ENCODE assay signal across 15 cellular contexts in the genomic region with DNA sequence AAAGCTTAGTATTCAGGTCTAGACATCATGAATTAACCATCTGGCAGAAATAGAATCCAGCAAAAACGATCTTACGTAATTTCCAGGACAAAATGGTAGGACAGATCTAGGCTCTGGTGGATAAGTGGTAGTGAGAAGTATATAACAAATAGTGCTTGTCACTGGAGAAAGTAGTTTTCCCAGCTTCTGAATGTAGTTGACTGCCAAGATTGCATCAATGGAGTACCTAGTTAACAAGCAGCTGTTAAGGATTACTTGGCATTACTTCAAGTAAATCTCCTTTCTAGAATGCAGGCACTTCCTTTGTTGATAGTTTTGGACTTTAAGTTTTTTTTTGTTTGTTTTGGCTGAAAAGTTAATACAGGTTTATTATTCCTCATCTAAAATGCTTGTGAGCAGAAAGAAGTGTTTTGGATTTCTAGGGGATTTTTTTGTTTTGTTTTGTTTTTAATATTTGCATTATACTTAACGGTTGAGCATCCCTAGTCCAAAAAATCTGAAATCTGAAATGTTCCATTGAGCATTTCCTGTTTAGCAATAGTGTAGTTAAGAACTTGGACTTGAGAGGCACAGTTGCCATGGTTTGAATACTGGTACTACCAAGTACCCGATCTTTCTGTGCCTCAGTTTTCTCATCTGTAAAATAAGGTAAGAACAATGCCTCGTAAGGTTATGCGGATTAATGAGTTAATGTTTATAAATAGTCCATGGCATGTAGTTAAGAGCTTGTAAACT. TPM values are rescaled to one million over a fixed set of nuclear protein-coding genes. Genes with fewer than 3 reads are reported as not detected.
A peak's percentile ranks its signal among the peaks of the same experiment; 100 is the strongest.
DNase-seq lines count a peak whose midpoint lies in the region; ATAC-seq and TF ChIP-seq lines count a peak whose summit lies in the region.
"Had no signal": no experiment of that assay in that cellular context is flagged by ENCODE, and none has a peak within 500 bp of the region (broad histone marks: within the 10 kb centered on the region; RNA-seq: fewer than 3 reads in every experiment).

No MANE protein-coding gene starts in this region.

- H3K36me3 ChIP-seq in SK-N-SH (replicated peaks in 1 of 2; ENCODE audit: control insufficient read depth in 1 of 2, insufficient read depth in 2 of 2, low read length in 1 of 2) (peaks cover 7 to 26% of the 10 kb centered on the region in 2 experiments), adipocyte (ENCODE audit: control insufficient read depth, insufficient read depth, low read length, severe bottlenecking) (peaks cover 27% of the 10 kb centered on the region), hepatocyte (replicated peaks; ENCODE audit: insufficient read depth, low read depth) (no peaks in the 10 kb centered on the region)

- H3F3A ChIP-seq in SK-N-SH (replicated peaks; ENCODE audit: insufficient read depth), result peaks cover 23% of the 10 kb centered on the region

- H3K9ac ChIP-seq in SK-N-SH (no peak overlapping the region), adipocyte (ENCODE audit: low read length) (no peak overlapping the region)

- 86% methylated on average over 6 of the region's 6 CpGs for WGBS in SK-N-SH (ENCODE audit: low lambda C conversion rate)
- 68% methylated on average over 6 of the region's 6 CpGs for WGBS in hepatocyte (ENCODE audit: low lambda C conversion rate, missing lambda C conversion rate)

- H3K27ac ChIP-seq in SK-N-SH (ENCODE audit: low read depth in 2 of 2, low read length in 1 of 2) (no peak overlapping the region), hepatocyte (no peak overlapping the region)

- DNase-seq in SK-N-SH (no peak), adipocyte (ENCODE audit: low read depth) (peak; percentile 25), hepatocyte (ENCODE audit: low spot score) (peak; percentile 9), superior temporal gyrus (ENCODE audit: extremely low spot score) (peak; percentile 28), DMS153 (lab: John Stamatoyannopoulos, UW) (no peak), middle frontal gyrus (ENCODE audit: extremely low spot score, low spot score) (no peak), HuH-7.5 (ENCODE audit: low spot score) (no peak)
- DNase-seq: ACHN, cortex of kidney, DND-41, left cardiac atrium, SIG-M5 had no signal

- TF ChIP-seq CTCF in SK-N-SH (IDR thresholded peaks at IDR 0.05) (no peak), hepatocyte (IDR thresholded peaks at IDR 0.05; ENCODE audit: poor library complexity) (no peak)

- no peak overlapping the region for H3K4me3 ChIP-seq in SK-N-SH (ENCODE audit: low read depth in 2 of 2, low read length in 1 of 2)
- H3K4me3 ChIP-seq in adipocyte (ENCODE audit: low read length), result no peak overlapping the region
- no peak overlapping the region for H3K4me3 ChIP-seq in hepatocyte
- H3K4me3 ChIP-seq: GM23338 had no signal

- CTCF ChIA-PET in SK-N-SH (lab: Yijun Ruan, JAX), result interaction anchor here (1.7 to 2.0 kb wide), 2 partner anchors 19 to 20 kb away, joined by 4 to 5 read pairs; no protein-coding TSS in a partner anchor

- no peak for ATAC-seq in SK-N-SH treated with all-trans-retinoic acid at 6 μM for 48 hours
- ATAC-seq: activated naive CD4-positive, alpha-beta T cell treated with anti-CD3 and anti-CD28 coated beads, Interleukin-2, amount 50 U/mL, for 72 hours; GM23338 had no signal

- H2AFZ ChIP-seq in SK-N-SH (ENCODE audit: low read depth) (no peak overlapping the region), hepatocyte (no peak overlapping the region)
- H2AFZ ChIP-seq: GM23338 had no signal

- peaks cover 2 to 29% of the 10 kb centered on the region in 2 experiments; a peak in 3 of 4 replicates for H3K4me1 ChIP-seq in SK-N-SH (ENCODE audit: control insufficient read depth in 1 of 2, insufficient read depth in 2 of 2, low read depth in 1 of 2, low read length in 1 of 2)
- H3K4me1 ChIP-seq in adipocyte (ENCODE audit: control insufficient read depth, insufficient read depth, low read length), result peaks cover 6% of the 10 kb centered on the region
- H3K4me1 ChIP-seq in hepatocyte (ENCODE audit: insufficient read depth), result no peaks in the 10 kb centered on the region

- no peak for TF ChIP-seq RAD21 in SK-N-SH (IDR thresholded peaks at IDR 0.05; ENCODE audit: low read length)

- H3K79me2 ChIP-seq in SK-N-SH (ENCODE audit: insufficient read depth) (peaks cover 24% of the 10 kb centered on the region), hepatocyte (peaks cover 24% of the 10 kb centered on the region)

- H3K27me3 ChIP-seq in SK-N-SH (ENCODE audit: insufficient read depth), result no peaks in the 10 kb centered on the region
- H3K27me3 ChIP-seq in adipocyte (replicated peaks; ENCODE audit: control insufficient read depth, insufficient read depth, low read length), result no peaks in the 10 kb centered on the region
- H3K27me3 ChIP-seq in hepatocyte, result no peaks in the 10 kb centered on the region

- no peak for TF ChIP-seq EP300 in SK-N-SH (IDR thresholded peaks at IDR 0.05; ENCODE audit: borderline replicate concordance in 1 of 2, low read depth in 1 of 2, low read length in 1 of 2)

- POLR2A ChIA-PET in SK-N-SH (lab: Yijun Ruan, JAX), result no interaction called here

- H3K4me2 ChIP-seq in SK-N-SH, result no peak overlapping the region
- no peak overlapping the region for H3K4me2 ChIP-seq in hepatocyte
- H3K4me2 ChIP-seq: GM23338 had no signal

- H3K9me3 ChIP-seq in SK-N-SH (no peaks in the 10 kb centered on the region), adipocyte (ENCODE audit: control insufficient read depth, low read length) (no peaks in the 10 kb centered on the region), hepatocyte (ENCODE audit: low read depth) (no peaks in the 10 kb centered on the region)

- H4K20me1 ChIP-seq in SK-N-SH (ENCODE audit: insufficient read depth) (0 out of 2 replicates have a peak, but pooled peaks cover 5% of the 10 kb centered on the region), hepatocyte (ENCODE audit: insufficient read depth, poor library complexity, severe bottlenecking) (peaks cover 6% of the 10 kb centered on the region)

- H3K9me2 ChIP-seq in SK-N-SH (no peaks in the 10 kb centered on the region), hepatocyte (replicated peaks; ENCODE audit: insufficient read depth) (no peaks in the 10 kb centered on the region)

TF ChIP-seq in SK-N-SH treated with all-trans-retinoic acid at 6 μM for 48 hours, 23 proteins besides CTCF, POLR2A, EP300 and RAD21:
- TF ChIP-seq ISL1 (CRISPR knock-in tag; IDR thresholded peaks at IDR 0.05) (peak; percentile 13; the same call in 1 of the 2 replicates), PPARA (CRISPR knock-in tag; IDR thresholded peaks at IDR 0.05; ENCODE audit: borderline replicate concordance) (no peak), ZFP30 (CRISPR knock-in tag; IDR thresholded peaks at IDR 0.05) (no peak)
TF ChIP-seq in SK-N-SH treated with all-trans-retinoic acid at 6 μM for 48 hours: peak in this region for 1.

TF ChIP-seq in SK-N-SH, 30 proteins besides CTCF, POLR2A, EP300 and RAD21 (continues in another document):
- TF ChIP-seq SIN3A (IDR thresholded peaks at IDR 0.05; ENCODE audit: borderline replicate concordance, low read depth, low read length), result no peak
- no peak for TF ChIP-seq NFIC (IDR thresholded peaks at IDR 0.05; ENCODE audit: borderline replicate concordance)
- TF ChIP-seq, protein P1, sequence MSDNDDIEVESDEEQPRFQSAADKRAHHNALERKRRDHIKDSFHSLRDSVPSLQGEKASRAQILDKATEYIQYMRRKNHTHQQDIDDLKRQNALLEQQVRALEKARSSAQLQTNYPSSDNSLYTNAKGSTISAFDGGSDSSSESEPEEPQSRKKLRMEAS (IDR thresholded peaks at IDR 0.05; ENCODE audit: low read depth), result no peak
- TF ChIP-seq RFX5 (IDR thresholded peaks at IDR 0.05; ENCODE audit: low read length), result no peak
- TF ChIP-seq MEF2A (IDR thresholded peaks at IDR 0.05; ENCODE audit: borderline replicate concordance, low read depth), result no peak
- TF ChIP-seq, protein P2, sequence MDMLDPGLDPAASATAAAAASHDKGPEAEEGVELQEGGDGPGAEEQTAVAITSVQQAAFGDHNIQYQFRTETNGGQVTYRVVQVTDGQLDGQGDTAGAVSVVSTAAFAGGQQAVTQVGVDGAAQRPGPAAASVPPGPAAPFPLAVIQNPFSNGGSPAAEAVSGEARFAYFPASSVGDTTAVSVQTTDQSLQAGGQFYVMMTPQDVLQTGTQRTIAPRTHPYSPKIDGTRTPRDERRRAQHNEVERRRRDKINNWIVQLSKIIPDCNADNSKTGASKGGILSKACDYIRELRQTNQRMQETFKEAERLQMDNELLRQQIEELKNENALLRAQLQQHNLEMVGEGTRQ (IDR thresholded peaks at IDR 0.05; ENCODE audit: borderline replicate concordance, low read depth, low read length), result no peak
- TF ChIP-seq FOXJ3 (CRISPR knock-in tag; IDR thresholded peaks at IDR 0.05), result no peak
- TF ChIP-seq SMC3 (IDR thresholded peaks at IDR 0.05; ENCODE audit: low read depth, low read length), result no peak
- no peak for TF ChIP-seq FOSL2 (IDR thresholded peaks at IDR 0.05; ENCODE audit: borderline replicate concordance, low read depth)

RNA-seq across cellular contexts. Expression of a gene that starts 20.3 kb away (rescaled TPM):
- polyA plus RNA-seq in SK-N-SH (2012; rRNA removed) (19.5 and 27.8 TPM in 2 replicates), hepatocyte (22.1 and 35.2 TPM in 2 replicates)
- 28.2 and 29.1 TPM in 2 replicates for polyA plus RNA-seq in SK-N-SH (2012; cell fraction: cytosol; rRNA removed)
- polyA plus RNA-seq in SK-N-SH (2012; cell fraction: nucleus; rRNA removed), result 9.9 and 16.3 TPM in 2 replicates
- total RNA-seq in hepatocyte, result 26.5 and 29.6 TPM in 2 replicates

RNA-seq across cellular contexts. Expression of a gene that starts 20.4 kb away (rescaled TPM):
- 18.0 and 24.0 TPM in 2 replicates for polyA plus RNA-seq in SK-N-SH (2012; rRNA removed)
- 12.9 and 17.6 TPM in 2 replicates for polyA plus RNA-seq in SK-N-SH (2012; cell fraction: cytosol; rRNA removed)
- polyA plus RNA-seq in SK-N-SH (2012; cell fraction: nucleus; rRNA removed), result 63.3 and 70.9 TPM in 2 replicates
- total RNA-seq in hepatocyte, result 24.0 and 26.4 TPM in 2 replicates
- 13.3 and 16.5 TPM in 2 replicates for polyA plus RNA-seq in hepatocyte

RNA-seq across cellular contexts. Expression of a gene that starts 36.8 kb away (rescaled TPM):
- 129 and 158 TPM in 2 replicates for polyA plus RNA-seq in SK-N-SH (2012; rRNA removed)
- 94.8 and 121 TPM in 2 replicates for polyA plus RNA-seq in SK-N-SH (2012; cell fraction: cytosol; rRNA removed)
- polyA plus RNA-seq in SK-N-SH (2012; cell fraction: nucleus; rRNA removed), result 183 and 214 TPM in 2 replicates
- total RNA-seq in hepatocyte, result 85.7 and 86.2 TPM in 2 replicates
- polyA plus RNA-seq in hepatocyte, result 80.4 and 83.4 TPM in 2 replicates

RNA-seq across cellular contexts. Expression of a gene that starts 37.1 kb away (rescaled TPM):
- 35.2 and 41.3 TPM in 2 replicates for polyA plus RNA-seq in SK-N-SH (2012; rRNA removed)
- polyA plus RNA-seq in SK-N-SH (2012; cell fraction: cytosol; rRNA removed), result 19.1 and 27.7 TPM in 2 replicates
- polyA plus RNA-seq in SK-N-SH (2012; cell fraction: nucleus; rRNA removed), result 91.3 and 111 TPM in 2 replicates
- 33.1 and 46.1 TPM in 2 replicates for total RNA-seq in hepatocyte
- 28.8 and 37.4 TPM in 2 replicates for polyA plus RNA-seq in hepatocyte

RNA-seq across cellular contexts. Expression of a gene that starts 51.0 kb away (rescaled TPM):
- polyA plus RNA-seq in SK-N-SH (2012; rRNA removed) (5.5 and 6.2 TPM in 2 replicates), hepatocyte (3.2 and 6.4 TPM in 2 replicates)
- polyA plus RNA-seq in SK-N-SH (2012; cell fraction: cytosol; rRNA removed), result 3.3 and 4.3 TPM in 2 replicates
- polyA plus RNA-seq in SK-N-SH (2012; cell fraction: nucleus; rRNA removed), result 8.1 and 8.3 TPM in 2 replicates
- 5.3 and 7.5 TPM in 2 replicates for total RNA-seq in hepatocyte

Comparison
In these comparisons a context has a peak if more than half of its experiments do, and no peak if none do; other contexts are left out.
1. DNase-seq: peak in adipocyte (single experiment), hepatocyte (single experiment) and superior temporal gyrus (single experiment); none in SK-N-SH (single experiment), DMS153 (single experiment), middle frontal gyrus (single experiment) and HuH-7.5 (single experiment).